In the genomic region with DNA sequence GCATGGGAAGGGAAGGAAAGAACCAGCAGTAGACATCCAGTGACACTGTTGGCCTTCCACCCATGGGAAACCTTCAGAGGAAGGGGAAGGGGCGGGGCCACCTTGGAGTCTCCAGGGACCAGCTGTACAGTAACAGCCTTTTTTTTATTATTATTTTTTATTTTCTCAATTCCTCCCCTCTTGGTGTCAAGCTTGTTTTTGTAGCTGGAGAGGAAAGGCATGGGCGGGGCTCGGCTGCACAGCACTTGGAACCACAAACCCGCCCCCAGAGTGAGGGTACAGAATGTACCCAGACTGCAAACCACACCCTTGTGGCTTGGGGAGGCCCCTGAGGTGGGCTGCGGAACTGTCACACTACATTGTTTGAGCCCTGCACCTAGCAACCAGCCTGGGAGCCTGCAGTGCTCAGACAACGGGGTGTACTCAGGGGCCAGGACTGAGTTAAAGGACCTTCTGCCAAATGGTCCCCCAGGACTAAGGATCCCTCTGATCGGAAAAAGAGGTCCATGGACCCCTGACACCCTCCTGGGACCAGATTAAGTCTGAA, we compare ENCODE assay signal across 8 cellular contexts. TPM values are rescaled to one million over a fixed set of nuclear protein-coding genes. Genes with fewer than 3 reads are reported as not detected.
DNase-seq lines count a peak whose midpoint lies in the region; ATAC-seq and TF ChIP-seq lines count a peak whose summit lies in the region.

No MANE protein-coding gene starts in this region.

- H3K27ac Mint-ChIP-seq in activated CD4-positive, alpha-beta T cell treated with anti-CD3 and anti-CD28 coated beads, Interleukin-2, amount 10 ng/mL, durations not matched to agents 24 days and 14 days = peak overlapping the region; percentile 94
- H3K27ac Mint-ChIP-seq in dendritic cell treated with granulocyte-macrophage colony-stimulating factor and Interleukin-4, amounts not matched to agents 40 ng/mL and 50 ng/mL, for 4 days = peak overlapping the region; percentile 95
- H3K27ac Mint-ChIP-seq in nephron progenitor cell = no peak overlapping the region

- peak; percentile 94 for ATAC-seq in GM21717 (IDR thresholded peaks at IDR 0.05; ENCODE audit: unreplicated experiment)

- intact Hi-C loops in activated CD4-positive, alpha-beta T cell treated with anti-CD3 and anti-CD28 coated beads, Interleukin-2, amount 10 ng/mL, durations not matched to agents 24 days and 14 days (cut with micrococcal nuclease) = loop anchor here (1.0 to 5.0 kb wide), 6 partner anchors 37 to 218 kb away; a partner anchor contains a TSS
- intact Hi-C loops in dendritic cell treated with granulocyte-macrophage colony-stimulating factor and Interleukin-4, amounts not matched to agents 40 ng/mL and 50 ng/mL, for 4 days (cut with micrococcal nuclease) = no loop called here

- TF ChIP-seq CTCF in nephron progenitor cell (IDR thresholded peaks at IDR 0.05) = no peak

- H3K27ac ChIP-seq in substantia nigra (ENCODE audit: low read depth, low read length, poor library complexity, severe bottlenecking) = peak overlapping the region; percentile 53

- DNase-seq in Caki2 (ENCODE audit: low read depth) (peak; percentile 57), LHCN-M2 (ENCODE audit: low read depth) (peak; percentile 96), nephron progenitor cell (peak; percentile 22), substantia nigra (lab: John Stamatoyannopoulos, UW) (peak in 20 of 49 donors; percentile 0 to 31 (median 6)), cerebellar cortex (ENCODE audit: low spot score) (no peak)
- peak; percentile 96 for DNase-seq in activated CD4-positive, alpha-beta T cell treated with anti-CD3 and anti-CD28 coated beads, Interleukin-2, amount 10 ng/mL, durations not matched to agents 24 days and 14 days

- no peaks in the 10 kb centered on the region for H3K9me3 Mint-ChIP-seq in activated CD4-positive, alpha-beta T cell treated with anti-CD3 and anti-CD28 coated beads, Interleukin-2, amount 10 ng/mL, durations not matched to agents 24 days and 14 days
- no peaks in the 10 kb centered on the region for H3K9me3 Mint-ChIP-seq in dendritic cell treated with granulocyte-macrophage colony-stimulating factor and Interleukin-4, amounts not matched to agents 40 ng/mL and 50 ng/mL, for 4 days
- peaks cover 45% of the 10 kb centered on the region for H3K9me3 Mint-ChIP-seq in nephron progenitor cell

- H3K4me1 Mint-ChIP-seq in activated CD4-positive, alpha-beta T cell treated with anti-CD3 and anti-CD28 coated beads, Interleukin-2, amount 10 ng/mL, durations not matched to agents 24 days and 14 days = peaks cover 48% of the 10 kb centered on the region
- peaks cover 55% of the 10 kb centered on the region for H3K4me1 Mint-ChIP-seq in dendritic cell treated with granulocyte-macrophage colony-stimulating factor and Interleukin-4, amounts not matched to agents 40 ng/mL and 50 ng/mL, for 4 days (ENCODE audit: low read depth)
- peaks cover 63% of the 10 kb centered on the region for H3K4me1 Mint-ChIP-seq in nephron progenitor cell

- H3K4me3 Mint-ChIP-seq in activated CD4-positive, alpha-beta T cell treated with anti-CD3 and anti-CD28 coated beads, Interleukin-2, amount 10 ng/mL, durations not matched to agents 24 days and 14 days = peak overlapping the region; percentile 92
- no peak overlapping the region for H3K4me3 Mint-ChIP-seq in dendritic cell treated with granulocyte-macrophage colony-stimulating factor and Interleukin-4, amounts not matched to agents 40 ng/mL and 50 ng/mL, for 4 days
- H3K4me3 Mint-ChIP-seq in nephron progenitor cell = no peak overlapping the region

- in situ Hi-C loops in Caki2 (cut with HindIII; ENCODE audit: low pct_unique_long_range_greater_than_20kb, low sequenced_read_pairs) = no loop called here

- H3K36me3 Mint-ChIP-seq in activated CD4-positive, alpha-beta T cell treated with anti-CD3 and anti-CD28 coated beads, Interleukin-2, amount 10 ng/mL, durations not matched to agents 24 days and 14 days (ENCODE audit: low read depth) = peaks cover 1% of the 10 kb centered on the region
- H3K36me3 Mint-ChIP-seq in dendritic cell treated with granulocyte-macrophage colony-stimulating factor and Interleukin-4, amounts not matched to agents 40 ng/mL and 50 ng/mL, for 4 days (ENCODE audit: low read depth) = no peaks in the 10 kb centered on the region
- H3K36me3 Mint-ChIP-seq in nephron progenitor cell (ENCODE audit: low read depth) = no peaks in the 10 kb centered on the region

- H3K27me3 Mint-ChIP-seq in activated CD4-positive, alpha-beta T cell treated with anti-CD3 and anti-CD28 coated beads, Interleukin-2, amount 10 ng/mL, durations not matched to agents 24 days and 14 days = no peaks in the 10 kb centered on the region
- no peaks in the 10 kb centered on the region for H3K27me3 Mint-ChIP-seq in dendritic cell treated with granulocyte-macrophage colony-stimulating factor and Interleukin-4, amounts not matched to agents 40 ng/mL and 50 ng/mL, for 4 days
- peaks cover 16% of the 10 kb centered on the region for H3K27me3 Mint-ChIP-seq in nephron progenitor cell (ENCODE audit: low read depth, poor library complexity)

RNA-seq across cellular contexts. Expression of a gene that starts 45.7 kb away (rescaled TPM):
- 63.9 and 89.5 TPM in 2 replicates for total RNA-seq in Caki2 (2014; rRNA removed; shearing (Covaris generic); ENCODE audit: low replicate concordance)
- total RNA-seq in LHCN-M2 (2014; rRNA removed) = 42.5 and 45.8 TPM in 2 replicates
- polyA plus RNA-seq in LHCN-M2 (2012) = 49.6 TPM
- total RNA-seq in activated CD4-positive, alpha-beta T cell treated with anti-CD3 and anti-CD28 coated beads, Interleukin-2, amount 10 ng/mL, durations not matched to agents 24 days and 14 days = 112 and 115 TPM in 2 replicates
